19 cellular contexts compared by ENCODE assay signal in genomic region chr19:28456264-28456663, GRCh38.
DNase-seq lines count a peak whose midpoint lies in the region; ATAC-seq lines count a peak whose summit lies in the region.
"Had no signal": no experiment of that assay in that cellular context is flagged by ENCODE, and none has a peak within 500 bp of the region (broad histone marks: within the 10 kb centered on the region; RNA-seq: fewer than 3 reads in every experiment).

No MANE protein-coding gene starts in this region.

- H3K27me3 Mint-ChIP-seq in activated CD4-positive, alpha-beta memory T cell treated with anti-CD3 and anti-CD28 coated beads for 36 hours: no peaks in the 10 kb centered on the region
- no peaks in the 10 kb centered on the region for H3K27me3 Mint-ChIP-seq in activated CD4-positive, alpha-beta memory T cell treated with anti-CD3 and anti-CD28 coated beads, Interleukin-2, amount 10 ng/mL, durations not matched to agents 7 days and 5 days
- H3K27me3 Mint-ChIP-seq: IgD-negative memory B cell had no signal

- POLR2A ChIA-PET in activated CD4-positive, alpha-beta memory T cell treated with anti-CD3 and anti-CD28 coated beads for 36 hours (lab: Charles Lee): no interaction called here
- POLR2A ChIA-PET in activated CD4-positive, alpha-beta memory T cell treated with anti-CD3 and anti-CD28 coated beads, Interleukin-2, amount 10 ng/mL, durations not matched to agents 7 days and 5 days (lab: Charles Lee): no interaction called here

- CTCF ChIA-PET in activated CD4-positive, alpha-beta memory T cell treated with anti-CD3 and anti-CD28 coated beads for 36 hours (lab: Charles Lee): no interaction called here
- CTCF ChIA-PET in activated CD4-positive, alpha-beta memory T cell treated with anti-CD3 and anti-CD28 coated beads, Interleukin-2, amount 10 ng/mL, durations not matched to agents 7 days and 5 days (lab: Charles Lee): no interaction called here

- H3K36me3 Mint-ChIP-seq in activated CD4-positive, alpha-beta memory T cell treated with anti-CD3 and anti-CD28 coated beads for 36 hours: no peaks in the 10 kb centered on the region
- no peaks in the 10 kb centered on the region for H3K36me3 Mint-ChIP-seq in activated CD4-positive, alpha-beta memory T cell treated with anti-CD3 and anti-CD28 coated beads, Interleukin-2, amount 10 ng/mL, durations not matched to agents 7 days and 5 days (ENCODE audit: low read depth)

- no peak overlapping the region for H3K27ac Mint-ChIP-seq in activated CD4-positive, alpha-beta memory T cell treated with anti-CD3 and anti-CD28 coated beads for 36 hours
- H3K27ac Mint-ChIP-seq in activated CD4-positive, alpha-beta memory T cell treated with anti-CD3 and anti-CD28 coated beads, Interleukin-2, amount 10 ng/mL, durations not matched to agents 7 days and 5 days: no peak overlapping the region
- H3K27ac Mint-ChIP-seq: GM23338 had no signal

- ATAC-seq in sciatic nerve: no peak
- ATAC-seq: GM23338, HCT116 had no signal

- peak; percentile 9 for DNase-seq in activated CD4-positive, alpha-beta memory T cell treated with anti-CD3 and anti-CD28 coated beads for 36 hours
- DNase-seq in activated CD4-positive, alpha-beta memory T cell treated with anti-CD3 and anti-CD28 coated beads, Interleukin-2, amount 10 ng/mL, durations not matched to agents 7 days and 5 days: no peak
- DNase-seq in stimulated activated CD4-positive, alpha-beta T cell treated with anti-CD3 and anti-CD28 coated beads, Interleukin-1b, Interleukin-23, amount 100 ng/mL, for 48 hours: peak; percentile 47
- no peak for DNase-seq in stimulated activated CD4-positive, alpha-beta T cell treated with anti-CD3 and anti-CD28 coated beads, Interleukin-4, amount 100 ng/mL, for 4 hours
- DNase-seq in NCI-H345 treated with DMSO at 0.1 percent for 48 hours (lab: John Stamatoyannopoulos, UW; ENCODE audit: unreplicated experiment) (peak; percentile 49), sciatic nerve (ENCODE audit: low spot score) (no peak)
- DNase-seq in stimulated activated CD8-positive, alpha-beta memory T cell treated with anti-CD3 and anti-CD28 coated beads, Interleukin-4, amount 100 ng/mL, for 48 hours: peak; percentile 38
- DNase-seq: BE2C; NCI-H1105; NCI-H146; NCI-H2029; NCI-H2227 treated with DMSO at 0.1 percent for 48 hours; NCI-H524; NCI-H774; NK-92 treated with Interleukin-12 subunit alpha and Interleukin-12 subunit beta, amount 100 ng/mL, for 24 hours; SIG-M5 had no signal

- intact Hi-C loops in activated CD4-positive, alpha-beta memory T cell treated with anti-CD3 and anti-CD28 coated beads for 36 hours (cut with micrococcal nuclease): no loop called here
- intact Hi-C loops in sciatic nerve (cut with DNase I): no loop called here

- no peaks in the 10 kb centered on the region for H3K4me1 Mint-ChIP-seq in activated CD4-positive, alpha-beta memory T cell treated with anti-CD3 and anti-CD28 coated beads for 36 hours (ENCODE audit: low read depth)
- no peaks in the 10 kb centered on the region for H3K4me1 Mint-ChIP-seq in activated CD4-positive, alpha-beta memory T cell treated with anti-CD3 and anti-CD28 coated beads, Interleukin-2, amount 10 ng/mL, durations not matched to agents 7 days and 5 days
- H3K4me1 Mint-ChIP-seq: IgD-negative memory B cell had no signal

- H3K4me3 Mint-ChIP-seq in activated CD4-positive, alpha-beta memory T cell treated with anti-CD3 and anti-CD28 coated beads for 36 hours: no peak overlapping the region
- no peak overlapping the region for H3K4me3 Mint-ChIP-seq in activated CD4-positive, alpha-beta memory T cell treated with anti-CD3 and anti-CD28 coated beads, Interleukin-2, amount 10 ng/mL, durations not matched to agents 7 days and 5 days
- H3K4me3 Mint-ChIP-seq: GM23338, IgD-negative memory B cell had no signal

- H3K9me3 Mint-ChIP-seq in activated CD4-positive, alpha-beta memory T cell treated with anti-CD3 and anti-CD28 coated beads for 36 hours: no peaks in the 10 kb centered on the region
- H3K9me3 Mint-ChIP-seq in activated CD4-positive, alpha-beta memory T cell treated with anti-CD3 and anti-CD28 coated beads, Interleukin-2, amount 10 ng/mL, durations not matched to agents 7 days and 5 days: no peaks in the 10 kb centered on the region
- H3K9me3 Mint-ChIP-seq: GM23338 had no signal

Comparison
In these comparisons a context has a peak if more than half of its experiments do, and no peak if none do; other contexts are left out.
1. DNase-seq: peak in activated CD4-positive, alpha-beta memory T cell treated with anti-CD3 and anti-CD28 coated beads for 36 hours (single experiment), stimulated activated CD4-positive, alpha-beta T cell treated with anti-CD3 and anti-CD28 coated beads, Interleukin-1b, Interleukin-23, amount 100 ng/mL, for 48 hours (single experiment), NCI-H345 treated with DMSO at 0.1 percent for 48 hours (single experiment) and stimulated activated CD8-positive, alpha-beta memory T cell treated with anti-CD3 and anti-CD28 coated beads, Interleukin-4, amount 100 ng/mL, for 48 hours (single experiment); none in activated CD4-positive, alpha-beta memory T cell treated with anti-CD3 and anti-CD28 coated beads, Interleukin-2, amount 10 ng/mL, durations not matched to agents 7 days and 5 days (single experiment), stimulated activated CD4-positive, alpha-beta T cell treated with anti-CD3 and anti-CD28 coated beads, Interleukin-4, amount 100 ng/mL, for 4 hours (0 of 2) and sciatic nerve (single experiment).